Comparison of ENCODE assay signal across 8 cellular contexts in the genomic region with DNA sequence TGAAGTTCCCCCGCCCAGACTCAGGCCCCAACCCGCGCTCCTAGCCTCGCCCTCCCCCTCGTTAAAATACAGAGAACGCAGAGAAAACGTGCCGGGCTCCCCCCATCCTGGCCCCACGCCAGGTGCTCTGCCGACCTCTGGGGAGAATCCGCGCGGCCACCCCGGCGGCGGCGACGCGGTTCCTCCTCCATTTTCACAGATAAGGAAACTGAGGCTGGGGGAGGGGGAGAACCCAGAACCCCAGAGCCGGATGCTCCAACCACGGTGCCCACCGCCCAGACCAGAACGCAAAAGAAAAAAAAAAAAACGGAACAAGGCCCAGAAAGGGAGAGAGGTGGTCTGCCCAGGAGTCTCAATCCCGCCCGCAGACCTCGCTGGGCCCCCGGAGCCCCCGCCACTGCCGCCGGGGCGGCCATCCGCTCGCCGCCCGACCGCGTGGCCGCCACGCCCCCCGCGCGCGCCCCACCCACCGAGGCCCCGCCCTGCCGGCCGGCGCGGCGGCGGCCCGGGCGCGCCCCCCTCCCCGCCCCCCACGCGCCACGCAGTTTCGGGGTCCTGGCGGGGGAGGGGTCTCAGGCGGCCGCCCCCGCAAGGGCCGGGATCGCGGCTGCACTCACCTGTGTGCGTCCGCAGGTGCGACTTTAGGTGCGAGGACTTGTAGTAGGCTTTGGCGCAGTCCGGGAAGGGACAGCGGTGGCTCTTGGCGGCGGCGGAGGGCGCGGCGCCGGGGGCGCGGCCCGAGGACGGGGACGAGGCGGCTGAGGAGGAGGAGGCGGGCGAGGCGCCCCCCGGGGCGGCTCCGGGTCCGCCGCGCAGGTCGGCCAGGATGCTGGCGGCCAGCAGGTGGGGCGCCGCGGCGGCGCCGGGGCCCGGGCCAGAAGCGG. TPM values are rescaled to one million over a fixed set of nuclear protein-coding genes. Genes with fewer than 3 reads are reported as not detected.
A peak's percentile ranks its signal among the peaks of the same experiment; 100 is the strongest.
DNase-seq lines count a peak whose midpoint lies in the region; ATAC-seq and TF ChIP-seq lines count a peak whose summit lies in the region.

No MANE protein-coding gene starts in this region.

- peaks cover 24% of the 10 kb centered on the region for H3K4me1 Mint-ChIP-seq in activated naive CD8-positive, alpha-beta T cell treated with anti-CD3 and anti-CD28 coated beads for 36 hours
- H3K4me1 Mint-ChIP-seq in immature natural killer cell, result peaks cover 19 to 33% of the 10 kb centered on the region in 2 donors

- peak; percentile 61 for DNase-seq in Daoy (ENCODE audit: low read depth)
- DNase-seq in HEK293T (ENCODE audit: extremely low spot score), result peak; percentile 63
- peak; percentile 76 for DNase-seq in activated naive CD8-positive, alpha-beta T cell treated with anti-CD3 and anti-CD28 coated beads for 36 hours
- DNase-seq in immature natural killer cell, result peak; percentile 53 to 62 (median 58)
- DNase-seq in stimulated activated CD4-positive, alpha-beta T cell treated with anti-CD3 and anti-CD28 coated beads, Interleukin-4, amount 100 ng/mL, for 24 hours, result peak; percentile 53
- no peak for DNase-seq in NCI-H1092 treated with DMSO at 0.1 percent for 48 hours (lab: John Stamatoyannopoulos, UW)

- ATAC-seq in GM21526 (IDR thresholded peaks at IDR 0.05; ENCODE audit: low FRiP score, unreplicated experiment), result no peak

- H3K9me3 Mint-ChIP-seq in activated naive CD8-positive, alpha-beta T cell treated with anti-CD3 and anti-CD28 coated beads for 36 hours, result no peaks in the 10 kb centered on the region
- H3K9me3 Mint-ChIP-seq in immature natural killer cell, result peaks cover 0 to 2% (median 0%) of the 10 kb centered on the region in 6 donors

- CTCF ChIA-PET in HEK293T (lab: Yijun Ruan, JAX), result no interaction called here

- H3K27me3 Mint-ChIP-seq in activated naive CD8-positive, alpha-beta T cell treated with anti-CD3 and anti-CD28 coated beads for 36 hours, result no peaks in the 10 kb centered on the region
- H3K27me3 Mint-ChIP-seq in immature natural killer cell (ENCODE audit: low read depth in 3 of 3), result peaks cover 9 to 29% (median 10%) of the 10 kb centered on the region in 3 donors

- H3K36me3 Mint-ChIP-seq in activated naive CD8-positive, alpha-beta T cell treated with anti-CD3 and anti-CD28 coated beads for 36 hours, result peaks cover 11% of the 10 kb centered on the region
- H3K36me3 Mint-ChIP-seq in immature natural killer cell, result no peaks in the 10 kb centered on the region

- peak overlapping the region; percentile 91 for H3K27ac Mint-ChIP-seq in activated naive CD8-positive, alpha-beta T cell treated with anti-CD3 and anti-CD28 coated beads for 36 hours
- peak overlapping the region; percentile 83 to 96 (median 88) for H3K27ac Mint-ChIP-seq in immature natural killer cell

- H3K4me3 Mint-ChIP-seq in activated naive CD8-positive, alpha-beta T cell treated with anti-CD3 and anti-CD28 coated beads for 36 hours, result peak overlapping the region; percentile 91
- H3K4me3 Mint-ChIP-seq in immature natural killer cell, result peak overlapping the region; percentile 89 to 94 (median 91)

- POLR2A ChIA-PET in HEK293T (lab: Yijun Ruan, JAX), result no interaction called here

TF ChIP-seq in HEK293T, 16 proteins besides CTCF, POLR2A, EP300 and RAD21:
- no peak for TF ChIP-seq BHLHE40 (IDR thresholded peaks at IDR 0.05; ENCODE audit: borderline replicate concordance)
- TF ChIP-seq FOXM1 (IDR thresholded peaks at IDR 0.05; ENCODE audit: borderline replicate concordance), result no peak
- no peak for TF ChIP-seq L3MBTL2 (conservative IDR thresholded peaks at IDR 0.05)
- TF ChIP-seq, protein P1, sequence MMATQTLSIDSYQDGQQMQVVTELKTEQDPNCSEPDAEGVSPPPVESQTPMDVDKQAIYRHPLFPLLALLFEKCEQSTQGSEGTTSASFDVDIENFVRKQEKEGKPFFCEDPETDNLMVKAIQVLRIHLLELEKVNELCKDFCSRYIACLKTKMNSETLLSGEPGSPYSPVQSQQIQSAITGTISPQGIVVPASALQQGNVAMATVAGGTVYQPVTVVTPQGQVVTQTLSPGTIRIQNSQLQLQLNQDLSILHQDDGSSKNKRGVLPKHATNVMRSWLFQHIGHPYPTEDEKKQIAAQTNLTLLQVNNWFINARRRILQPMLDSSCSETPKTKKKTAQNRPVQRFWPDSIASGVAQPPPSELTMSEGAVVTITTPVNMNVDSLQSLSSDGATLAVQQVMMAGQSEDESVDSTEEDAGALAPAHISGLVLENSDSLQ (IDR thresholded peaks at IDR 0.05), result no peak
- no peak for TF ChIP-seq TARDBP (IDR thresholded peaks at IDR 0.05)
- TF ChIP-seq CTBP1 (IDR thresholded peaks at IDR 0.05; ENCODE audit: borderline replicate concordance), result no peak
- no peak for TF ChIP-seq FOXA1 (IDR thresholded peaks at IDR 0.05)
- TF ChIP-seq FOXK2 (IDR thresholded peaks at IDR 0.05), result no peak
- TF ChIP-seq SP1 (IDR thresholded peaks at IDR 0.05), result no peak
- TF ChIP-seq LEF1 (IDR thresholded peaks at IDR 0.05; ENCODE audit: borderline replicate concordance), result no peak
- TF ChIP-seq ZNF384 (IDR thresholded peaks at IDR 0.05), result no peak
- TF ChIP-seq HDGF (IDR thresholded peaks at IDR 0.05; ENCODE audit: borderline replicate concordance), result no peak
- TF ChIP-seq ELF4 (IDR thresholded peaks at IDR 0.05), result no peak
- no peak for TF ChIP-seq SUZ12 (IDR thresholded peaks at IDR 0.05)
- TF ChIP-seq NFRKB (IDR thresholded peaks at IDR 0.05), result no peak
- no peak for TF ChIP-seq ARNT (IDR thresholded peaks at IDR 0.05)

TF ChIP-seq in PFSK-1, 5 proteins besides CTCF, POLR2A, EP300 and RAD21:
- no peak for TF ChIP-seq FOXP2 (optimal IDR thresholded peaks at IDR 0.05; ENCODE audit: borderline replicate concordance, extremely low read depth, extremely low read length, insufficient read depth)
- no peak for TF ChIP-seq TAF1 (IDR thresholded peaks at IDR 0.05; ENCODE audit: borderline replicate concordance, insufficient read depth, low read length)
- peak; percentile 35; the same call in 1 of the 2 replicates for TF ChIP-seq SIN3A (IDR thresholded peaks at IDR 0.05; ENCODE audit: borderline replicate concordance, insufficient read depth, low read length)
- TF ChIP-seq POLR2AphosphoS5 (IDR thresholded peaks at IDR 0.05; ENCODE audit: low read depth, low read length), result no peak
TF ChIP-seq in PFSK-1: peak in this region for 1.

RNA-seq across cellular contexts. Expression of a gene that starts 0.7 kb away (rescaled TPM):
- 5.5 and 5.7 TPM in 2 replicates for total RNA-seq in Daoy (2014; rRNA removed; shearing (Covaris generic))
- 74.6 TPM for polyA plus RNA-seq in PFSK-1 (2012; ENCODE audit: insufficient read length, low read depth)
- total RNA-seq in activated naive CD8-positive, alpha-beta T cell treated with anti-CD3 and anti-CD28 coated beads for 36 hours, result 10 to 100 TPM; 37.9 to 39.0 TPM
- polyA plus RNA-seq in immature natural killer cell, result under 1 TPM; 0.12 to 0.55 (median 0.49) TPM

RNA-seq across cellular contexts. Expression of a gene that starts 14.4 kb away (rescaled TPM):
- total RNA-seq in Daoy (2014; rRNA removed; shearing (Covaris generic)), result 8.1 and 11.3 TPM in 2 replicates
- polyA plus RNA-seq in PFSK-1 (2012; ENCODE audit: insufficient read length, low read depth), result 155 TPM
- total RNA-seq in activated naive CD8-positive, alpha-beta T cell treated with anti-CD3 and anti-CD28 coated beads for 36 hours, result 10 to 100 TPM; 53.1 to 54.2 TPM
- polyA plus RNA-seq in immature natural killer cell, result 10 to 100 TPM in 1 of 3 donors, 1 to 10 TPM in 1, under 1 TPM in 1; 0.63 to 13.0 (median 4.5) TPM

RNA-seq across cellular contexts. Expression of a gene that starts 22.6 kb away (rescaled TPM):
- total RNA-seq in Daoy (2014; rRNA removed; shearing (Covaris generic)), result 66.9 and 76.5 TPM in 2 replicates
- 102 TPM for polyA plus RNA-seq in PFSK-1 (2012; ENCODE audit: insufficient read length, low read depth)
- total RNA-seq in activated naive CD8-positive, alpha-beta T cell treated with anti-CD3 and anti-CD28 coated beads for 36 hours, result 100 to 1,000 TPM in 1 of 2 experiments, 10 to 100 TPM in 1; 98.7 to 106 TPM
- polyA plus RNA-seq in immature natural killer cell, result 100 to 1,000 TPM; 652 to 783 (median 741) TPM

RNA-seq across cellular contexts. Expression of a gene that starts 42.5 kb away (rescaled TPM):
- total RNA-seq in Daoy (2014; rRNA removed; shearing (Covaris generic)), result 4.0 and 11.1 TPM in 2 replicates
- polyA plus RNA-seq in PFSK-1 (2012; ENCODE audit: insufficient read length, low read depth), result 13.8 TPM
- total RNA-seq in activated naive CD8-positive, alpha-beta T cell treated with anti-CD3 and anti-CD28 coated beads for 36 hours, result 1 to 10 TPM; 5.7 to 5.9 TPM
- 10 to 100 TPM in 1 of 3 donors, 1 to 10 TPM in 2; 2.1 to 10.0 (median 4.3) TPM for polyA plus RNA-seq in immature natural killer cell

RNA-seq across cellular contexts. Expression of a gene that starts 42.5 kb away (rescaled TPM):
- total RNA-seq in Daoy (2014; rRNA removed; shearing (Covaris generic)), result 51.6 and 65.8 TPM in 2 replicates
- 81.1 TPM for polyA plus RNA-seq in PFSK-1 (2012; ENCODE audit: insufficient read length, low read depth)
- 10 to 100 TPM; 31.0 to 35.0 TPM for total RNA-seq in activated naive CD8-positive, alpha-beta T cell treated with anti-CD3 and anti-CD28 coated beads for 36 hours
- polyA plus RNA-seq in immature natural killer cell, result 10 to 100 TPM in 2 of 3 donors, 1 to 10 TPM in 1; 7.6 to 31.9 (median 22.6) TPM
